Comparison of ENCODE assay signal across 17 cellular contexts in the genomic region with DNA sequence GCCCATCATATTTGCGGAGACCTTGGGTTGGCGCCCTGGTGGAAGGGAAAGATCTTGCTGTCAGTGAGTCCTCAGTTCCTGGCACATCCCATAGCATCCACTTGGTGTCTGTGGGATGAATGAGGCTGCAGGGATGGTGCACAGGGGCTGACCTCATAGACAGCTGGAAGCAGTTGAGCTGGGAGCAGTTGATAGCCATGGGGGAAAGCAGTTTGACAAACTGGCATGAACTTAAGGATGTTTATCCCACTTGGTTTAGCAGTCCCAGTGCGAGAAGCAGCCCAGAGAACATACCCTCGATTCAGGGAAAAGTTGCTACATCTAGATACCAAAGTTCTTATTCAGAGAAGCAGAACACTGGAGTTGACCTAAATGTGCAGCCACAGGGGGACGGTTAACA.
DNase-seq lines count a peak whose midpoint lies in the region; ATAC-seq and TF ChIP-seq lines count a peak whose summit lies in the region.
"Had no signal": no experiment of that assay in that cellular context is flagged by ENCODE, and none has a peak within 500 bp of the region (broad histone marks: within the 10 kb centered on the region; RNA-seq: fewer than 3 reads in every experiment).

No MANE protein-coding gene starts in this region.

- H3K27ac ChIP-seq in breast epithelium (peak overlapping the region; percentile 54 to 71), vagina (peak overlapping the region; percentile 62)
- H3K27ac ChIP-seq: A549 had no signal

- no TSS peak for BruUV-seq in MCF 10A (replicated peaks; lab: Mats Ljungman, UMichigan)

- TF ChIP-seq POLR2A in breast epithelium (IDR thresholded peaks at IDR 0.05) = no peak
- no peak for TF ChIP-seq POLR2A in vagina (IDR thresholded peaks at IDR 0.05)

- no peaks in the 10 kb centered on the region for H3K36me3 ChIP-seq in breast epithelium
- H3K36me3 ChIP-seq in vagina = peaks cover 0 to 6% of the 10 kb centered on the region in 2 donors

- CTCF ChIA-PET in MCF 10A (lab: Yijun Ruan, JAX) = interaction anchor here (0.6 to 1.9 kb wide), 2 partner anchors 11 to 200 kb away, joined by 5 to 8 read pairs; no protein-coding TSS in a partner anchor
- CTCF ChIA-PET in T-cell (lab: Charles Lee) = no interaction called here

- DNase-seq in breast epithelium (ENCODE audit: low spot score in 2 of 2) (no peak), MCF 10A (ENCODE audit: unreplicated experiment) (no peak), fibroblast of pulmonary artery (ENCODE audit: low read depth) (peak; percentile 25), nephron progenitor cell (no peak), vagina (ENCODE audit: extremely low spot score in 2 of 2) (no peak), retina (no peak), T-cell (no peak)
- no peak for DNase-seq in stimulated activated CD4-positive, alpha-beta T cell treated with anti-CD3 and anti-CD28 coated beads, Interleukin-2, amount 100 ng/mL, for 24 hours
- DNase-seq: cortex of kidney, heart left ventricle, NCI-H2107, PC-3, T-helper 2 cell, upper lobe of left lung had no signal

- H3K4me1 ChIP-seq in breast epithelium (no peaks in the 10 kb centered on the region), vagina (peaks cover 20% of the 10 kb centered on the region)
- H3K4me1 ChIP-seq: A549 had no signal

- TF ChIP-seq CTCF in breast epithelium (IDR thresholded peaks at IDR 0.05) (no peak), MCF 10A (IDR thresholded peaks at IDR 0.05; ENCODE audit: unreplicated experiment) (no peak), fibroblast of pulmonary artery (IDR thresholded peaks at IDR 0.05; ENCODE audit: low read length, missing control alignments) (no peak), nephron progenitor cell (IDR thresholded peaks at IDR 0.05) (no peak), vagina (IDR thresholded peaks at IDR 0.05) (peak in 1 of 3 experiments; percentile 29)

- H3K27me3 Mint-ChIP-seq in MCF 10A (ENCODE audit: insufficient read depth, unreplicated experiment) (no peaks in the 10 kb centered on the region), nephron progenitor cell (ENCODE audit: low read depth, poor library complexity) (no peaks in the 10 kb centered on the region), T-cell (no peaks in the 10 kb centered on the region)

- H3K4me3 Mint-ChIP-seq in MCF 10A (ENCODE audit: unreplicated experiment) (no peak overlapping the region), nephron progenitor cell (no peak overlapping the region), T-cell (no peak overlapping the region)

- H3K9me3 ChIP-seq in breast epithelium = no peaks in the 10 kb centered on the region
- H3K9me3 ChIP-seq in vagina = no peaks in the 10 kb centered on the region
- H3K9me3 ChIP-seq: A549, heart left ventricle, upper lobe of left lung had no signal

- H3K4me3 ChIP-seq in breast epithelium (no peak overlapping the region), fibroblast of pulmonary artery (replicated peaks; ENCODE audit: low read depth, low read length) (no peak overlapping the region), vagina (no peak overlapping the region)
- H3K4me3 ChIP-seq: A549, heart left ventricle, lung, upper lobe of left lung had no signal

- intact Hi-C loops in breast epithelium (cut with DNase I; ENCODE audit: low total_unique reads) (no loop called here), MCF 10A (cut with micrococcal nuclease) (no loop called here), vagina (cut with DNase I) (no loop called here)

- peaks cover 20% of the 10 kb centered on the region for H3K4me1 Mint-ChIP-seq in MCF 10A (ENCODE audit: insufficient read depth, unreplicated experiment)
- H3K4me1 Mint-ChIP-seq in nephron progenitor cell = peaks cover 16% of the 10 kb centered on the region
- peaks cover 15 to 16% (median 16%) of the 10 kb centered on the region in 3 donors for H3K4me1 Mint-ChIP-seq in T-cell

- H3K36me3 Mint-ChIP-seq in MCF 10A (ENCODE audit: insufficient read depth, unreplicated experiment) = no peaks in the 10 kb centered on the region
- H3K36me3 Mint-ChIP-seq in nephron progenitor cell (ENCODE audit: low read depth) = peaks cover 6% of the 10 kb centered on the region
- H3K36me3 Mint-ChIP-seq in T-cell = peaks cover 30% of the 10 kb centered on the region
- H3K36me3 Mint-ChIP-seq: activated naive CD4-positive, alpha-beta T cell treated with anti-CD3 and anti-CD28 coated beads, Interleukin-2, amount 50 U/mL, for 72 hours had no signal

- H3K27me3 ChIP-seq in breast epithelium (no peaks in the 10 kb centered on the region), vagina (no peaks in the 10 kb centered on the region)
- H3K27me3 ChIP-seq: heart left ventricle, upper lobe of left lung had no signal

- H3K27ac Mint-ChIP-seq in MCF 10A (ENCODE audit: low read depth, unreplicated experiment) = no peak overlapping the region
- peak overlapping the region; percentile 66 for H3K27ac Mint-ChIP-seq in nephron progenitor cell
- H3K27ac Mint-ChIP-seq in T-cell = no peak overlapping the region

- no peak for ATAC-seq in T-cell (replicated peaks in 1 of 4)
- ATAC-seq: activated naive CD4-positive, alpha-beta T cell treated with anti-CD3 and anti-CD28 coated beads, Interleukin-2, amount 50 U/mL, for 72 hours; PC-3 had no signal

- POLR2A ChIA-PET in MCF 10A (lab: Yijun Ruan, JAX) (no interaction called here), T-cell (lab: Charles Lee) (no interaction called here)

- H3K9me3 Mint-ChIP-seq in MCF 10A (ENCODE audit: unreplicated experiment) = no peaks in the 10 kb centered on the region
- no peaks in the 10 kb centered on the region for H3K9me3 Mint-ChIP-seq in nephron progenitor cell
- H3K9me3 Mint-ChIP-seq in T-cell = no peaks in the 10 kb centered on the region
- H3K9me3 Mint-ChIP-seq: activated naive CD4-positive, alpha-beta T cell treated with anti-CD3 and anti-CD28 coated beads, Interleukin-2, amount 50 U/mL, for 72 hours had no signal
